11 cellular contexts compared by ENCODE assay signal in genomic region chr1:67590329-67590728, GRCh38.
A peak's percentile ranks its signal among the peaks of the same experiment; 100 is the strongest.
DNase-seq lines count a peak whose midpoint lies in the region; ATAC-seq and TF ChIP-seq lines count a peak whose summit lies in the region.
"Had no signal": no experiment of that assay in that cellular context is flagged by ENCODE, and none has a peak within 500 bp of the region (broad histone marks: within the 10 kb centered on the region; RNA-seq: fewer than 3 reads in every experiment).

No MANE protein-coding gene starts in this region.

- no peak overlapping the region for H2AK5ac ChIP-seq in H9 (ENCODE audit: insufficient read length, low read length)

- 0 out of 2 replicates have a peak, but pooled peaks cover 4% of the 10 kb centered on the region for H3K4me1 ChIP-seq in H9 (ENCODE audit: insufficient read depth, low read length)
- peaks cover 11% of the 10 kb centered on the region for H3K4me1 ChIP-seq in right cardiac atrium (ENCODE audit: control insufficient read depth, insufficient read depth, low read length)
- H3K4me1 ChIP-seq in gastrocnemius medialis, result peaks cover 14 to 26% of the 10 kb centered on the region in 2 donors
- H3K4me1 ChIP-seq in Caco-2, result no peaks in the 10 kb centered on the region
- H3K4me1 ChIP-seq in naive thymus-derived CD4-positive, alpha-beta T cell (ENCODE audit: control insufficient read depth in 2 of 2, insufficient read depth in 2 of 2, low read length in 2 of 2), result no peaks in the 10 kb centered on the region

- no peak overlapping the region for H4K8ac ChIP-seq in H9 (replicated peaks; ENCODE audit: insufficient read length, low read depth, low read length)

- in situ Hi-C loops in brain microvascular endothelial cell (cut with HindIII; ENCODE audit: low pct_ligation_motif_present, low sequenced_read_pairs) (no loop called here), gastrocnemius medialis (cut with MboI; ENCODE audit: low sequenced_read_pairs in 4 of 4) (no loop called here)

- H3K9me3 Mint-ChIP-seq in H9 (no peaks in the 10 kb centered on the region), Caco-2 (ENCODE audit: unreplicated experiment) (peaks cover 18% of the 10 kb centered on the region)
- H3K9me3 Mint-ChIP-seq in naive thymus-derived CD4-positive, alpha-beta T cell, result peaks cover 0 to 10% (median 0%) of the 10 kb centered on the region in 11 donors

- H4K91ac ChIP-seq in H9 (ENCODE audit: insufficient read length, low read depth, low read length), result no peak overlapping the region

- TF ChIP-seq POLR2A in gastrocnemius medialis (IDR thresholded peaks at IDR 0.05), result peak in 1 of 2 donors; percentile 40

- H3K79me1 ChIP-seq in H9 (ENCODE audit: insufficient read depth, low read depth, low read length, poor library complexity, severe bottlenecking), result no peaks in the 10 kb centered on the region

- no peak overlapping the region for H3K27ac ChIP-seq in H9 (ENCODE audit: insufficient read length, low read depth, low read length)
- H3K27ac ChIP-seq in brain microvascular endothelial cell, result no peak overlapping the region
- H3K27ac ChIP-seq in right cardiac atrium (ENCODE audit: low read length), result no peak overlapping the region
- peak overlapping the region; percentile 44 to 66 (median 56) for H3K27ac ChIP-seq in gastrocnemius medialis
- H3K27ac ChIP-seq in naive thymus-derived CD4-positive, alpha-beta T cell (ENCODE audit: low read depth, low read length), result no peak overlapping the region

- H3K27me3 ChIP-seq in H9 (ENCODE audit: insufficient read depth, low read length) (no peaks in the 10 kb centered on the region), brain microvascular endothelial cell (replicated peaks) (no peaks in the 10 kb centered on the region), right cardiac atrium (ENCODE audit: control insufficient read depth, insufficient read depth) (no peaks in the 10 kb centered on the region), gastrocnemius medialis (no peaks in the 10 kb centered on the region), Caco-2 (replicated peaks; ENCODE audit: control insufficient read depth, insufficient read depth, low read length) (no peaks in the 10 kb centered on the region)
- H3K27me3 ChIP-seq in naive thymus-derived CD4-positive, alpha-beta T cell (ENCODE audit: control insufficient read depth in 2 of 2, insufficient read depth in 2 of 2, low read length in 2 of 2), result no peaks in the 10 kb centered on the region
- H3K27me3 ChIP-seq: tibial nerve had no signal

- no peak overlapping the region for H3K4me2 ChIP-seq in H9 (ENCODE audit: insufficient read depth, insufficient read length, low read length)

- H3K36me3 Mint-ChIP-seq in H9 (ENCODE audit: insufficient read depth in 1 of 3, low read depth in 3 of 3) (no peaks in the 10 kb centered on the region), Caco-2 (ENCODE audit: insufficient read depth, unreplicated experiment) (no peaks in the 10 kb centered on the region)
- peaks cover 0 to 4% (median 0%) of the 10 kb centered on the region in 5 donors for H3K36me3 Mint-ChIP-seq in naive thymus-derived CD4-positive, alpha-beta T cell

- no peak overlapping the region for H3K18ac ChIP-seq in H9 (ENCODE audit: insufficient read length, low read depth, low read length)

- H2BK20ac ChIP-seq in H9 (ENCODE audit: low read depth, low read length, poor library complexity, severe bottlenecking), result no peak overlapping the region

- H3K27ac Mint-ChIP-seq in H9 (peak overlapping the region in 2 of 3 experiments; percentile 5 to 41; a peak in 3 of 7 replicates), Caco-2 (ENCODE audit: unreplicated experiment) (no peak overlapping the region)
- H3K27ac Mint-ChIP-seq in naive thymus-derived CD4-positive, alpha-beta T cell, result no peak overlapping the region

- H3K9ac ChIP-seq in H9 (ENCODE audit: extremely low read depth, insufficient read length, low read length), result no peak overlapping the region

- WGBS in H9 (ENCODE audit: extremely low coverage, insufficient read length, low lambda C conversion rate), result no CpG with 5 or more reads among the region's 3 CpGs
- WGBS in right cardiac atrium, result 5% methylated on average over 3 of the region's 3 CpGs

- H3K23me2 ChIP-seq in H9 (ENCODE audit: insufficient read length, low read depth, low read length, poor library complexity, severe bottlenecking), result no peaks in the 10 kb centered on the region

- CTCF ChIA-PET in Caco-2 (lab: Charles Lee), result no interaction called here
- CTCF ChIA-PET in naive thymus-derived CD4-positive, alpha-beta T cell (lab: Charles Lee), result no interaction called here

- no peak overlapping the region for H4K5ac ChIP-seq in H9 (ENCODE audit: insufficient read length, low read depth, low read length)

- H2BK120ac ChIP-seq in H9 (ENCODE audit: low read depth, low read length, poor library complexity, severe bottlenecking), result no peak overlapping the region

- no peak overlapping the region for H2BK12ac ChIP-seq in H9 (ENCODE audit: insufficient read length, low read depth, low read length)

- H3T11ph ChIP-seq in H9 (ENCODE audit: low read length), result no peak overlapping the region

- H2BK5ac ChIP-seq in H9 (ENCODE audit: insufficient read length, low read length), result no peak overlapping the region

- H3K4ac ChIP-seq in H9 (ENCODE audit: low read depth, low read length), result no peak overlapping the region

- no peak overlapping the region for H3K4me3 Mint-ChIP-seq in H9
- no peak overlapping the region for H3K4me3 Mint-ChIP-seq in Caco-2 (ENCODE audit: unreplicated experiment)
- H3K4me3 Mint-ChIP-seq in naive thymus-derived CD4-positive, alpha-beta T cell, result no peak overlapping the region

- H3K4me1 Mint-ChIP-seq in H9 (peaks cover 10 to 12% of the 10 kb centered on the region in 2 experiments), Caco-2 (ENCODE audit: low read depth, unreplicated experiment) (peaks cover 11% of the 10 kb centered on the region)
- peaks cover 0 to 3% (median 0%) of the 10 kb centered on the region in 7 donors for H3K4me1 Mint-ChIP-seq in naive thymus-derived CD4-positive, alpha-beta T cell

- H4K20me1 ChIP-seq in H9 (ENCODE audit: control insufficient read depth, insufficient read depth, insufficient read length), result no peaks in the 10 kb centered on the region

- H3K36me3 ChIP-seq in brain microvascular endothelial cell (replicated peaks) (no peaks in the 10 kb centered on the region), gastrocnemius medialis (no peaks in the 10 kb centered on the region), Caco-2 (ENCODE audit: control insufficient read depth, insufficient read depth, low read length) (no peaks in the 10 kb centered on the region)
- H3K36me3 ChIP-seq in naive thymus-derived CD4-positive, alpha-beta T cell (ENCODE audit: control insufficient read depth in 2 of 3, insufficient read depth in 3 of 3, low read length in 3 of 3), result no peaks in the 10 kb centered on the region
- H3K36me3 ChIP-seq: tibial nerve had no signal

- BruUV-seq in Caco-2 (replicated peaks; lab: Mats Ljungman, UMichigan), result no TSS peak

- no peak overlapping the region for H2BK15ac ChIP-seq in H9 (ENCODE audit: low read depth, low read length)

- DNase-seq in H9 (no peak), brain microvascular endothelial cell (peak; percentile 26), right cardiac atrium (peak in 1 of 3 donors; percentile 63), gastrocnemius medialis (peak; percentile 35 to 51), A172 (ENCODE audit: low spot score) (no peak), NCI-H1930 (lab: John Stamatoyannopoulos, UW) (no peak), Caco-2 (no peak)
- DNase-seq in naive thymus-derived CD4-positive, alpha-beta T cell, result no peak
- DNase-seq: mesendoderm; stimulated activated CD4-positive, alpha-beta T cell treated with anti-CD3 and anti-CD28 coated beads, Interleukin-2, amount 100 ng/mL, for 24 hours had no signal

- POLR2A ChIA-PET in Caco-2 (lab: Charles Lee), result no interaction called here
- POLR2A ChIA-PET in naive thymus-derived CD4-positive, alpha-beta T cell (lab: Charles Lee), result no interaction called here

- no peaks in the 10 kb centered on the region for H3K9me3 ChIP-seq in H9 (ENCODE audit: control insufficient read depth, low read depth, low read length)
- H3K9me3 ChIP-seq in right cardiac atrium (ENCODE audit: control insufficient read depth, low read length), result no peaks in the 10 kb centered on the region
- no peaks in the 10 kb centered on the region for H3K9me3 ChIP-seq in gastrocnemius medialis
- no peaks in the 10 kb centered on the region for H3K9me3 ChIP-seq in Caco-2
- H3K9me3 ChIP-seq in naive thymus-derived CD4-positive, alpha-beta T cell (ENCODE audit: control insufficient read depth in 2 of 3, low read length in 3 of 3), result no peaks in the 10 kb centered on the region
- H3K9me3 ChIP-seq: tibial nerve had no signal

- intact Hi-C loops in right cardiac atrium (cut with DNase I) (no loop called here), gastrocnemius medialis (cut with DNase I; ENCODE audit: low total_unique reads) (no loop called here), Caco-2 (cut with micrococcal nuclease; ENCODE audit: unreplicated experiment) (no loop called here)
- intact Hi-C loops in naive thymus-derived CD4-positive, alpha-beta T cell (cut with micrococcal nuclease), result no loop called here

- no peak overlapping the region for H3K56ac ChIP-seq in H9 (ENCODE audit: insufficient read length, low read depth, low read length)

- H3K4me3 ChIP-seq in brain microvascular endothelial cell (ENCODE audit: low read depth, low read length), result no peak overlapping the region
- no peak overlapping the region for H3K4me3 ChIP-seq in right cardiac atrium (ENCODE audit: low read length)
- no peak overlapping the region for H3K4me3 ChIP-seq in gastrocnemius medialis
- H3K4me3 ChIP-seq in Caco-2 (ENCODE audit: low read depth, low read length), result no peak overlapping the region
- H3K4me3 ChIP-seq in naive thymus-derived CD4-positive, alpha-beta T cell (ENCODE audit: low read length), result no peak overlapping the region
- H3K4me3 ChIP-seq: tibial nerve had no signal

- no peaks in the 10 kb centered on the region for H3K79me2 ChIP-seq in H9 (ENCODE audit: insufficient read depth, low read length)

- no peak overlapping the region for H3K23ac ChIP-seq in H9 (ENCODE audit: insufficient read length, low read depth, low read length)

- H3K27me3 Mint-ChIP-seq in H9 (ENCODE audit: low read depth) (no peaks in the 10 kb centered on the region), Caco-2 (ENCODE audit: insufficient read depth, unreplicated experiment) (no peaks in the 10 kb centered on the region)
- peaks cover 0 to 7% (median 0%) of the 10 kb centered on the region in 5 donors for H3K27me3 Mint-ChIP-seq in naive thymus-derived CD4-positive, alpha-beta T cell

- TF ChIP-seq CTCF in H9 (conservative IDR thresholded peaks at IDR 0.05), result no peak
- no peak for TF ChIP-seq CTCF in brain microvascular endothelial cell (IDR thresholded peaks at IDR 0.05; ENCODE audit: low read depth, low read length, missing control alignments)
- no peak for TF ChIP-seq CTCF in gastrocnemius medialis (IDR thresholded peaks at IDR 0.05 in 4 of 5, conservative IDR thresholded peaks at IDR 0.05 in 1 of 5)
- no peak for TF ChIP-seq CTCF in Caco-2 (IDR thresholded peaks at IDR 0.05; ENCODE audit: insufficient read depth in 1 of 2, low read depth in 1 of 2, low read length in 1 of 2, severe bottlenecking in 1 of 2, unreplicated experiment in 1 of 2)

- ATAC-seq in right cardiac atrium (peak; percentile 61 to 74), gastrocnemius medialis (peak; percentile 87 to 88)
- ATAC-seq in naive thymus-derived CD4-positive, alpha-beta T cell, result no peak

- no peak overlapping the region for H2AFZ ChIP-seq in H9 (ENCODE audit: low read length)

- H3K14ac ChIP-seq in H9 (ENCODE audit: insufficient read depth, low read length), result no peak overlapping the region

Comparison
In these comparisons a context has a peak if more than half of its experiments do, and no peak if none do; other contexts are left out.
1. DNase-seq: peak in brain microvascular endothelial cell (single experiment) and gastrocnemius medialis (2 of 2); none in H9 (single experiment), A172 (single experiment), NCI-H1930 (0 of 2), Caco-2 (0 of 2) and naive thymus-derived CD4-positive, alpha-beta T cell (0 of 9).
2. H3K27ac ChIP-seq: peak in gastrocnemius medialis (4 of 4); none in H9 (single experiment), brain microvascular endothelial cell (single experiment), right cardiac atrium (single experiment) and naive thymus-derived CD4-positive, alpha-beta T cell (single experiment).
3. H3K27ac Mint-ChIP-seq: peak in H9 (2 of 3); none in Caco-2 (single experiment) and naive thymus-derived CD4-positive, alpha-beta T cell (0 of 9).